Comparison of ENCODE assay signal across 1 cellular context in the genomic region with DNA sequence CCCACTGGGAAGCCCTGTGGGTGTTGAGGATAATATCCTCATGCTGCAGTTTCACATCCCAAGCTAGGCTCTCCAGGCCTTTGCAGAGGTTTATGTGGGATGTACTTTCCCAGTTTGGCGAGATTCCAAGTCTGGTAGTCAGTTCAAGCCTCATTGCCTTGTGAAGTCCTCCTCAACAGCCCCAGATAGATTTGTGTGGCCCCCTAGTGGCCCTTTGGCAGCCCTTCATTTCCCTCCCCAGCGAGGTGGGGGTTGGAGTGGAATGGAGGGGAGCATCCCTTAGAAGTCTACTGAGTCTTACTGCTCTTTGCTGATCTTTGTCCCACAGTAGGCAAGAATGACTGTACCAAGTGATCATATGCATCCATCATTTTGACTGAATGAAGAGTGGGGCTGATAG.
TF ChIP-seq lines count a peak whose summit lies in the region.

No MANE protein-coding gene starts in this region.

TF ChIP-seq in K562, 482 proteins besides CTCF, POLR2A, EP300 and RAD21 (continued from another document):
- TF ChIP-seq E2F6 (IDR thresholded peaks at IDR 0.05; ENCODE audit: borderline replicate concordance in 1 of 2, extremely low read depth in 1 of 2, insufficient read depth in 1 of 2, insufficient read length in 1 of 2, low read depth in 1 of 2, low read length in 1 of 2, poor library complexity in 1 of 2, severe bottlenecking in 1 of 2), result no peak
- TF ChIP-seq, protein P1, sequence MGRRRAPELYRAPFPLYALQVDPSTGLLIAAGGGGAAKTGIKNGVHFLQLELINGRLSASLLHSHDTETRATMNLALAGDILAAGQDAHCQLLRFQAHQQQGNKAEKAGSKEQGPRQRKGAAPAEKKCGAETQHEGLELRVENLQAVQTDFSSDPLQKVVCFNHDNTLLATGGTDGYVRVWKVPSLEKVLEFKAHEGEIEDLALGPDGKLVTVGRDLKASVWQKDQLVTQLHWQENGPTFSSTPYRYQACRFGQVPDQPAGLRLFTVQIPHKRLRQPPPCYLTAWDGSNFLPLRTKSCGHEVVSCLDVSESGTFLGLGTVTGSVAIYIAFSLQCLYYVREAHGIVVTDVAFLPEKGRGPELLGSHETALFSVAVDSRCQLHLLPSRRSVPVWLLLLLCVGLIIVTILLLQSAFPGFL (CRISPR knock-in tag; IDR thresholded peaks at IDR 0.05), result no peak
